1 cellular context compared by ENCODE assay signal in the genomic region with DNA sequence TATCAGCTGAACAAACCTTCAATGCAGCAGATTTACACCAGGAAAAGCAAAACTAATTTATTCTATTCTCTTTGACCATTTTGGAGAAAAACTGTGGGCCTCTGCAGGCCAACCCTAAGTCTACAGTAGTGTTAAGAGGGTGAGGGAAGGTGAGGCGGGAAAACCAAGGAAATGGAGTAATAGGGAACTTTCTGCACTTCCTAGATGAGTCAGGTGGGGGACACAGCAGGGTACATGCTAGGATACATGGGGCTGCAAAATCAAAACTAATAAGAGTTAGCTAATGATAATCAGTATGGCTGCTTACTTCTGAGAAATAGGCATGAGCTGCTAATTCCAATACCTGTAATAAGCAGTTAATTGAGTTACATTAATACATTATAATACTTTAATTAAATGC.
TF ChIP-seq lines count a peak whose summit lies in the region.

No MANE protein-coding gene starts in this region.

TF ChIP-seq in H1, 55 proteins besides CTCF, POLR2A, EP300 and RAD21:
- peak; percentile 35; the same call in 1 of the 2 replicates for TF ChIP-seq E2F6 (IDR thresholded peaks at IDR 0.05)
- TF ChIP-seq, protein P1, sequence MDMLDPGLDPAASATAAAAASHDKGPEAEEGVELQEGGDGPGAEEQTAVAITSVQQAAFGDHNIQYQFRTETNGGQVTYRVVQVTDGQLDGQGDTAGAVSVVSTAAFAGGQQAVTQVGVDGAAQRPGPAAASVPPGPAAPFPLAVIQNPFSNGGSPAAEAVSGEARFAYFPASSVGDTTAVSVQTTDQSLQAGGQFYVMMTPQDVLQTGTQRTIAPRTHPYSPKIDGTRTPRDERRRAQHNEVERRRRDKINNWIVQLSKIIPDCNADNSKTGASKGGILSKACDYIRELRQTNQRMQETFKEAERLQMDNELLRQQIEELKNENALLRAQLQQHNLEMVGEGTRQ (IDR thresholded peaks at IDR 0.05; ENCODE audit: low read length): no peak
